In genomic region chr13:33259296-33259695, GRCh38 we compare ENCODE assay signal across 19 cellular contexts. TPM values are rescaled to one million over a fixed set of nuclear protein-coding genes. Genes with fewer than 3 reads are reported as not detected.
DNase-seq lines count a peak whose midpoint lies in the region; ATAC-seq and TF ChIP-seq lines count a peak whose summit lies in the region.
"Had no signal": no experiment of that assay in that cellular context is flagged by ENCODE, and none has a peak within 500 bp of the region (broad histone marks: within the 10 kb centered on the region; RNA-seq: fewer than 3 reads in every experiment).

No MANE protein-coding gene starts in this region.

- no peak for DNase-seq in left ventricle myocardium inferior
- no peak for DNase-seq in left ventricle myocardium superior
- no peak for DNase-seq in fibroblast of lung (ENCODE audit: low read depth in 2 of 2)
- no peak for DNase-seq in vagina (ENCODE audit: extremely low spot score in 2 of 2)
- no peak for DNase-seq in activated T-helper 2 cell treated with anti-CD3 and anti-CD28 coated beads, Interferon-gamma antibody, Interleukin-2, Interleukin-4, amounts not matched to agents 10 μg/mL and 5 μg/mL and 100 μg/mL, durations not matched to agents 14 hours and 24 hours and 36 hours (ENCODE audit: low spot score)
- no peak for DNase-seq in HAP-1 (ENCODE audit: low spot score in 2 of 2)
- DNase-seq: activated effector memory CD4-positive, alpha-beta T cell treated with anti-CD3 and anti-CD28 coated beads, Interleukin-2, amount 50 U/mL, for 16 hours; aorta; CD4-positive, alpha-beta memory T cell; EL; heart left ventricle; stimulated activated CD4-positive, alpha-beta T cell treated with anti-CD3 and anti-CD28 coated beads, Interleukin-1b, Interleukin-23, amount 100 ng/mL, for 48 hours; testis had no signal

- no peaks in the 10 kb centered on the region for H3K4me1 Mint-ChIP-seq in activated T-helper 2 cell treated with anti-CD3 and anti-CD28 coated beads, Interferon-gamma antibody, Interleukin-2, Interleukin-4, amounts not matched to agents 10 μg/mL and 5 μg/mL and 100 μg/mL, durations not matched to agents 14 hours and 24 hours and 36 hours (ENCODE audit: low read depth)
- H3K4me1 Mint-ChIP-seq: CD4-positive, alpha-beta memory T cell had no signal

- H3K36me3 ChIP-seq in left ventricle myocardium inferior (no peaks in the 10 kb centered on the region), fibroblast of lung (ENCODE audit: control insufficient read depth, insufficient read depth, low read length) (no peaks in the 10 kb centered on the region), muscle layer of duodenum (ENCODE audit: control insufficient read depth in 1 of 2, insufficient read depth in 2 of 2, low read length in 2 of 2) (no peaks in the 10 kb centered on the region), vagina (no peaks in the 10 kb centered on the region), HAP-1 (replicated peaks) (no peaks in the 10 kb centered on the region)
- H3K36me3 ChIP-seq: heart left ventricle had no signal

- no peaks in the 10 kb centered on the region for H3K9me3 Mint-ChIP-seq in activated T-helper 2 cell treated with anti-CD3 and anti-CD28 coated beads, Interferon-gamma antibody, Interleukin-2, Interleukin-4, amounts not matched to agents 10 μg/mL and 5 μg/mL and 100 μg/mL, durations not matched to agents 14 hours and 24 hours and 36 hours
- H3K9me3 Mint-ChIP-seq: natural killer cell treated with Interleukin-12 subunit alpha and Interleukin-12 subunit beta and Interleukin-15 and Interleukin-18, amount 100 ng/mL, for 72 hours had no signal

- no peak overlapping the region for H3K27ac Mint-ChIP-seq in activated T-helper 2 cell treated with anti-CD3 and anti-CD28 coated beads, Interferon-gamma antibody, Interleukin-2, Interleukin-4, amounts not matched to agents 10 μg/mL and 5 μg/mL and 100 μg/mL, durations not matched to agents 14 hours and 24 hours and 36 hours
- H3K27ac Mint-ChIP-seq: CD4-positive, alpha-beta memory T cell; natural killer cell treated with Interleukin-12 subunit alpha and Interleukin-12 subunit beta and Interleukin-15 and Interleukin-18, amount 100 ng/mL, for 72 hours had no signal

- H4K20me1 ChIP-seq in fibroblast of lung (ENCODE audit: control insufficient read depth, extremely low read depth, insufficient read depth, low read length) = no peaks in the 10 kb centered on the region

- no peaks in the 10 kb centered on the region for H3K27me3 ChIP-seq in left ventricle myocardium inferior (ENCODE audit: low read depth)
- no peaks in the 10 kb centered on the region for H3K27me3 ChIP-seq in fibroblast of lung (ENCODE audit: control insufficient read depth, insufficient read depth, low read length)
- H3K27me3 ChIP-seq in muscle layer of duodenum (ENCODE audit: low read depth, low read length) = no peaks in the 10 kb centered on the region
- no peaks in the 10 kb centered on the region for H3K27me3 ChIP-seq in vagina
- no peaks in the 10 kb centered on the region for H3K27me3 ChIP-seq in HAP-1 (ENCODE audit: low read depth)
- H3K27me3 ChIP-seq: heart left ventricle, testis had no signal

- H3K4me3 ChIP-seq in left ventricle myocardium inferior (no peak overlapping the region), fibroblast of lung (replicated peaks in 1 of 4; ENCODE audit: control extremely low read depth in 1 of 4, insufficient read depth in 1 of 4, low read depth in 3 of 4, low read length in 4 of 4) (no peak overlapping the region), muscle layer of duodenum (ENCODE audit: low read depth in 1 of 2, low read length in 2 of 2) (no peak overlapping the region), vagina (no peak overlapping the region), HAP-1 (no peak overlapping the region)
- H3K4me3 ChIP-seq: coronary artery, heart left ventricle, testis had no signal

- no peak overlapping the region for H3K9ac ChIP-seq in fibroblast of lung (ENCODE audit: insufficient read depth, low read length)

- TF ChIP-seq CTCF in left ventricle myocardium inferior (IDR thresholded peaks at IDR 0.05; ENCODE audit: borderline replicate concordance) = no peak
- no peak for TF ChIP-seq CTCF in fibroblast of lung (conservative IDR thresholded peaks at IDR 0.05 in 1 of 2, IDR thresholded peaks at IDR 0.05 in 1 of 2; ENCODE audit: low read depth in 1 of 2, low read length in 2 of 2)
- no peak for TF ChIP-seq CTCF in vagina (IDR thresholded peaks at IDR 0.05)

- H3K4me3 Mint-ChIP-seq in activated T-helper 2 cell treated with anti-CD3 and anti-CD28 coated beads, Interferon-gamma antibody, Interleukin-2, Interleukin-4, amounts not matched to agents 10 μg/mL and 5 μg/mL and 100 μg/mL, durations not matched to agents 14 hours and 24 hours and 36 hours (ENCODE audit: low read depth) = no peak overlapping the region
- H3K4me3 Mint-ChIP-seq: CD4-positive, alpha-beta memory T cell; natural killer cell treated with Interleukin-12 subunit alpha and Interleukin-12 subunit beta and Interleukin-15 and Interleukin-18, amount 100 ng/mL, for 72 hours had no signal

- intact Hi-C loops in left ventricle myocardium inferior (cut with micrococcal nuclease) (no loop called here), left ventricle myocardium superior (cut with micrococcal nuclease) (no loop called here), vagina (cut with DNase I) (no loop called here)
- intact Hi-C loops in activated T-helper 2 cell treated with anti-CD3 and anti-CD28 coated beads, Interferon-gamma antibody, Interleukin-2, Interleukin-4, amounts not matched to agents 10 μg/mL and 5 μg/mL and 100 μg/mL, durations not matched to agents 14 hours and 24 hours and 36 hours (cut with micrococcal nuclease) = no loop called here

- in situ Hi-C loops in HAP-1 (cut with MboI; ENCODE audit: low sequenced_read_pairs) = no loop called here

- H3K4me1 ChIP-seq in left ventricle myocardium inferior = peaks cover 98% of the 10 kb centered on the region
- H3K4me1 ChIP-seq in fibroblast of lung (ENCODE audit: control insufficient read depth, extremely low read depth, insufficient read depth, low read length) = peaks cover 35% of the 10 kb centered on the region
- H3K4me1 ChIP-seq in muscle layer of duodenum (ENCODE audit: control insufficient read depth in 1 of 2, insufficient read depth in 2 of 2, low read length in 2 of 2) = peaks cover 25 to 66% of the 10 kb centered on the region in 2 donors
- peaks cover 65% of the 10 kb centered on the region for H3K4me1 ChIP-seq in vagina
- peaks cover 10% of the 10 kb centered on the region for H3K4me1 ChIP-seq in HAP-1
- H3K4me1 ChIP-seq: testis had no signal

- H3K9me3 ChIP-seq in left ventricle myocardium inferior (replicated peaks) (no peaks in the 10 kb centered on the region), fibroblast of lung (ENCODE audit: control insufficient read depth, insufficient read depth, low read depth, low read length) (no peaks in the 10 kb centered on the region), muscle layer of duodenum (ENCODE audit: control insufficient read depth in 1 of 2, low read length in 2 of 2) (no peaks in the 10 kb centered on the region), vagina (no peaks in the 10 kb centered on the region), HAP-1 (no peaks in the 10 kb centered on the region)
- H3K9me3 ChIP-seq: heart left ventricle, testis had no signal

- TF ChIP-seq POLR2A in vagina (IDR thresholded peaks at IDR 0.05) = no peak

- H2AFZ ChIP-seq in fibroblast of lung (ENCODE audit: low read length) = no peak overlapping the region

- H3K27me3 Mint-ChIP-seq in activated T-helper 2 cell treated with anti-CD3 and anti-CD28 coated beads, Interferon-gamma antibody, Interleukin-2, Interleukin-4, amounts not matched to agents 10 μg/mL and 5 μg/mL and 100 μg/mL, durations not matched to agents 14 hours and 24 hours and 36 hours (ENCODE audit: low read depth) = peaks cover 3% of the 10 kb centered on the region
- H3K27me3 Mint-ChIP-seq: natural killer cell treated with Interleukin-12 subunit alpha and Interleukin-12 subunit beta and Interleukin-15 and Interleukin-18, amount 100 ng/mL, for 72 hours had no signal

- H3K27ac ChIP-seq in left ventricle myocardium inferior (replicated peaks) = peak overlapping the region; percentile 88
- peak overlapping the region; percentile 17 for H3K27ac ChIP-seq in fibroblast of lung (ENCODE audit: insufficient read depth, low read length)
- peak overlapping the region; percentile 61 for H3K27ac ChIP-seq in muscle layer of duodenum (ENCODE audit: low read length)
- H3K27ac ChIP-seq in vagina = peak overlapping the region; percentile 54
- H3K27ac ChIP-seq: epithelial cell of prostate, testis, VCaP had no signal

- no peaks in the 10 kb centered on the region for H3K36me3 Mint-ChIP-seq in activated T-helper 2 cell treated with anti-CD3 and anti-CD28 coated beads, Interferon-gamma antibody, Interleukin-2, Interleukin-4, amounts not matched to agents 10 μg/mL and 5 μg/mL and 100 μg/mL, durations not matched to agents 14 hours and 24 hours and 36 hours (ENCODE audit: low read depth)
- H3K36me3 Mint-ChIP-seq: CD4-positive, alpha-beta memory T cell; natural killer cell treated with Interleukin-12 subunit alpha and Interleukin-12 subunit beta and Interleukin-15 and Interleukin-18, amount 100 ng/mL, for 72 hours had no signal

- no peak for ATAC-seq in left ventricle myocardium superior
- no peak for ATAC-seq in GM21515 (IDR thresholded peaks at IDR 0.05; ENCODE audit: unreplicated experiment)
- ATAC-seq: heart left ventricle; natural killer cell treated with Interleukin-12 subunit alpha and Interleukin-12 subunit beta and Interleukin-15 and Interleukin-18, amount 100 ng/mL, for 72 hours had no signal

- H3K79me2 ChIP-seq in fibroblast of lung (ENCODE audit: control insufficient read depth, insufficient read depth, low read length) = peaks cover 100% of the 10 kb centered on the region

- H3K4me2 ChIP-seq in fibroblast of lung (ENCODE audit: extremely low read depth, insufficient read depth, low read length) = no peak overlapping the region

RNA-seq across cellular contexts. Expression of gene STARD13, which starts 26.3 kb away (rescaled TPM):
- 29.9 TPM for total RNA-seq in left ventricle myocardium inferior
- total RNA-seq in left ventricle myocardium superior = 41.1 TPM
- total RNA-seq in fibroblast of lung = 16.2 and 44.6 TPM in 2 replicates
- 22.0 and 25.2 TPM in 2 replicates for polyA plus RNA-seq in fibroblast of lung
- polyA plus RNA-seq in fibroblast of lung (2012) = 19.6 and 23.0 TPM in 2 replicates
- polyA minus RNA-seq in fibroblast of lung (ENCODE audit: low replicate concordance) = 38.8 and 44.0 TPM in 2 replicates
- total RNA-seq in vagina = 33.1 TPM
- 1.5 and 2.0 TPM in 2 replicates for total RNA-seq in activated T-helper 2 cell treated with anti-CD3 and anti-CD28 coated beads, Interferon-gamma antibody, Interleukin-2, Interleukin-4, amounts not matched to agents 10 μg/mL and 5 μg/mL and 100 μg/mL, durations not matched to agents 14 hours and 24 hours and 36 hours
- polyA plus RNA-seq: CD4-positive, alpha-beta memory T cell had no signal

Comparison
In these comparisons a context has a peak if more than half of its experiments do, and no peak if none do; other contexts are left out.
1. H3K27ac ChIP-seq: peak in every context shown above with its lines; median percentile 88 in left ventricle myocardium inferior; 61 in muscle layer of duodenum; 54 in vagina; 17 in fibroblast of lung.